ENCODE assay signal across 23 cellular contexts in the genomic region with DNA sequence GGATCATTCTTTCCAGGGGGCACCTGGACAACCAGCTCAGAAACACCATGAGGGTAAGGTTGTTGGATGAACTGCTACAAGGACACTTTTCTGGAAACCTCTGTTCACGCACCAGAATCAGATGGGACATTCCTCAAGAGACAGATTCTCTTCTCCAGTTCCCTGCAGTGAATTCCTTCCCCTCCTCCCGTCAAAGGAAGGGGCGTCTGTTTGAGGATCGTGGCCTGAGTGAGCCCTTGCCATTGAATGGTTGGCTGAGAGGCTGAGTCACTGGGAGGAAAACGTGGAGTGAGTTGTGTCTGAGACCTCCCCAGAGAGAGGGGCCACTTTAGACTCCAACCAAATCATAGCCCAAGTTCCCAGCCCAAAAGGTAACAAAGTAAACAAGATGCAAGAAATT.
"Had no signal": no experiment of that assay in that cellular context is flagged by ENCODE, and none has a peak within 500 bp of the region (broad histone marks: within the 10 kb centered on the region; RNA-seq: fewer than 3 reads in every experiment).

No MANE protein-coding gene starts in this region.

- H3K27ac Mint-ChIP-seq: immature natural killer cell; memory B cell; natural killer cell treated with Interleukin-12 subunit alpha and Interleukin-12 subunit beta and Interleukin-15 and Interleukin-18, amount 100 ng/mL, for 72 hours; stimulated activated naive B cell treated with anti-CD40 and anti-IgM and Interleukin-4, amounts not matched to agents 10 μg/mL and 1 μg/mL and 100 μg/mL, for 72 hours had no signal

- H3K9me3 ChIP-seq: colonic mucosa, heart left ventricle, left ventricle myocardium inferior, lower lobe of right lung, neutrophil, testis, transverse colon had no signal

- H3K36me3 ChIP-seq: colonic mucosa, heart left ventricle, left ventricle myocardium inferior, lower lobe of right lung, neutrophil, transverse colon had no signal

- H3K36me3 Mint-ChIP-seq: immature natural killer cell; memory B cell; natural killer cell treated with Interleukin-12 subunit alpha and Interleukin-12 subunit beta and Interleukin-15 and Interleukin-18, amount 100 ng/mL, for 72 hours; stimulated activated naive B cell treated with anti-CD40 and anti-IgM and Interleukin-4, amounts not matched to agents 10 μg/mL and 1 μg/mL and 100 μg/mL, for 72 hours had no signal

- H3K4me3 Mint-ChIP-seq: immature natural killer cell; memory B cell; natural killer cell treated with Interleukin-12 subunit alpha and Interleukin-12 subunit beta and Interleukin-15 and Interleukin-18, amount 100 ng/mL, for 72 hours; stimulated activated naive B cell treated with anti-CD40 and anti-IgM and Interleukin-4, amounts not matched to agents 10 μg/mL and 1 μg/mL and 100 μg/mL, for 72 hours; stimulated activated naive CD8-positive, alpha-beta T cell treated with anti-CD3 and anti-CD28 coated beads, Interleukin-15, amount 100 ng/mL, for 72 hours had no signal

- H3K4me1 Mint-ChIP-seq: immature natural killer cell; memory B cell; stimulated activated naive B cell treated with anti-CD40 and anti-IgM and Interleukin-4, amounts not matched to agents 10 μg/mL and 1 μg/mL and 100 μg/mL, for 72 hours; stimulated activated naive CD8-positive, alpha-beta T cell treated with anti-CD3 and anti-CD28 coated beads, Interleukin-15, amount 100 ng/mL, for 72 hours had no signal

- H3K27me3 ChIP-seq: colonic mucosa, foreskin keratinocyte, testis, transverse colon had no signal

- H3K27ac ChIP-seq: colonic mucosa, foreskin keratinocyte, heart left ventricle, left ventricle myocardium inferior, lower lobe of right lung, neutrophil, skin epidermis, testis, transverse colon had no signal

- H3K4me1 ChIP-seq: colonic mucosa, foreskin keratinocyte, heart left ventricle, left ventricle myocardium inferior, lower lobe of right lung, testis, transverse colon had no signal

- H3K4me3 ChIP-seq: colonic mucosa, heart left ventricle, left ventricle myocardium inferior, lower lobe of right lung, skin epidermis, testis, transverse colon had no signal

- DNase-seq: colonic mucosa; dermis blood vessel endothelial cell; erythroblast; foreskin keratinocyte; heart left ventricle; hippocampal formation; immature natural killer cell; kidney; left cardiac atrium; left ventricle myocardium inferior; lower lobe of right lung; midbrain; posterior cingulate gyrus; stimulated activated CD4-positive, alpha-beta T cell treated with anti-CD3 and anti-CD28 coated beads, Interleukin-2, amount 100 ng/mL, for 24 hours; stimulated activated CD4-positive, alpha-beta T cell treated with anti-CD3 and anti-CD28 coated beads, Interleukin-4, amount 100 ng/mL, for 4 hours; stimulated activated naive B cell treated with anti-CD40 and anti-IgM and Interleukin-4, amounts not matched to agents 10 μg/mL and 1 μg/mL and 100 μg/mL, for 72 hours; stimulated activated naive CD8-positive, alpha-beta T cell treated with anti-CD3 and anti-CD28 coated beads, Interleukin-15, amount 100 ng/mL, for 72 hours; testis; transverse colon had no signal

- H3K9me3 Mint-ChIP-seq: immature natural killer cell; natural killer cell treated with Interleukin-12 subunit alpha and Interleukin-12 subunit beta and Interleukin-15 and Interleukin-18, amount 100 ng/mL, for 72 hours; stimulated activated naive CD8-positive, alpha-beta T cell treated with anti-CD3 and anti-CD28 coated beads, Interleukin-15, amount 100 ng/mL, for 72 hours had no signal

- H3K27me3 Mint-ChIP-seq: stimulated activated naive CD8-positive, alpha-beta T cell treated with anti-CD3 and anti-CD28 coated beads, Interleukin-15, amount 100 ng/mL, for 72 hours had no signal
